20 cellular contexts compared by ENCODE assay signal in genomic region chr10:112177247-112177646, GRCh38. TPM values are rescaled to one million over a fixed set of nuclear protein-coding genes. Genes with fewer than 3 reads are reported as not detected.
DNase-seq lines count a peak whose midpoint lies in the region; ATAC-seq and TF ChIP-seq lines count a peak whose summit lies in the region.
"Had no signal": no experiment of that assay in that cellular context is flagged by ENCODE, and none has a peak within 500 bp of the region (broad histone marks: within the 10 kb centered on the region; RNA-seq: fewer than 3 reads in every experiment).

No MANE protein-coding gene starts in this region.

- H3K27me3 ChIP-seq in Caco-2 (replicated peaks; ENCODE audit: control insufficient read depth, insufficient read depth, low read length) (no peaks in the 10 kb centered on the region), hepatocyte (no peaks in the 10 kb centered on the region), gastrocnemius medialis (no peaks in the 10 kb centered on the region), upper lobe of left lung (no peaks in the 10 kb centered on the region)

- peak overlapping the region; percentile 48 for H3K4me2 ChIP-seq in hepatocyte
- H3K4me2 ChIP-seq: A549 had no signal

- H3K4me1 ChIP-seq in Caco-2, result peaks cover 55% of the 10 kb centered on the region
- peaks cover 11% of the 10 kb centered on the region for H3K4me1 ChIP-seq in hepatocyte (ENCODE audit: insufficient read depth)
- peaks cover 0 to 14% of the 10 kb centered on the region in 2 donors for H3K4me1 ChIP-seq in gastrocnemius medialis
- H3K4me1 ChIP-seq in upper lobe of left lung, result peaks cover 0 to 5% (median 1%) of the 10 kb centered on the region in 4 donors

- H3K27me3 Mint-ChIP-seq in Caco-2 (ENCODE audit: insufficient read depth, unreplicated experiment) (no peaks in the 10 kb centered on the region), chondrocyte (ENCODE audit: low read depth) (no peaks in the 10 kb centered on the region)
- no peaks in the 10 kb centered on the region for H3K27me3 Mint-ChIP-seq in activated naive CD4-positive, alpha-beta T cell treated with anti-CD3 and anti-CD28 coated beads, Interleukin-2, amount 10 ng/mL, durations not matched to agents 7 days and 5 days
- H3K27me3 Mint-ChIP-seq in activated CD8-positive, alpha-beta memory T cell treated with anti-CD3 and anti-CD28 coated beads, Interleukin-2, amount 10 ng/mL, durations not matched to agents 7 days and 5 days, result no peaks in the 10 kb centered on the region
- H3K27me3 Mint-ChIP-seq: CD4-positive, CD25-positive, alpha-beta regulatory T cell had no signal

- H3K9me2 ChIP-seq in hepatocyte (replicated peaks; ENCODE audit: insufficient read depth), result no peaks in the 10 kb centered on the region

- peaks cover 27% of the 10 kb centered on the region for H3K4me1 Mint-ChIP-seq in Caco-2 (ENCODE audit: low read depth, unreplicated experiment)
- H3K4me1 Mint-ChIP-seq in chondrocyte (ENCODE audit: low read depth), result peaks cover 15% of the 10 kb centered on the region
- H3K4me1 Mint-ChIP-seq in activated naive CD4-positive, alpha-beta T cell treated with anti-CD3 and anti-CD28 coated beads, Interleukin-2, amount 10 ng/mL, durations not matched to agents 7 days and 5 days, result peaks cover 3% of the 10 kb centered on the region
- no peaks in the 10 kb centered on the region for H3K4me1 Mint-ChIP-seq in activated CD8-positive, alpha-beta memory T cell treated with anti-CD3 and anti-CD28 coated beads, Interleukin-2, amount 10 ng/mL, durations not matched to agents 7 days and 5 days

- H3K79me2 ChIP-seq in hepatocyte, result peaks cover 6% of the 10 kb centered on the region

- H3K36me3 ChIP-seq in Caco-2 (ENCODE audit: control insufficient read depth, insufficient read depth, low read length) (no peaks in the 10 kb centered on the region; the same call in none of the 2 replicates), hepatocyte (replicated peaks; ENCODE audit: insufficient read depth, low read depth) (no peaks in the 10 kb centered on the region), gastrocnemius medialis (peaks cover 0 to 52% of the 10 kb centered on the region in 2 donors), upper lobe of left lung (peaks cover 12 to 77% (median 26%) of the 10 kb centered on the region in 4 donors)

- TF ChIP-seq EP300 in upper lobe of left lung (IDR thresholded peaks at IDR 0.05), result no peak

- H2AFZ ChIP-seq in hepatocyte, result no peak overlapping the region

- H3K4me3 Mint-ChIP-seq in Caco-2 (ENCODE audit: unreplicated experiment) (no peak overlapping the region), chondrocyte (ENCODE audit: unreplicated experiment) (no peak overlapping the region)
- no peak overlapping the region for H3K4me3 Mint-ChIP-seq in activated naive CD4-positive, alpha-beta T cell treated with anti-CD3 and anti-CD28 coated beads, Interleukin-2, amount 10 ng/mL, durations not matched to agents 7 days and 5 days
- no peak overlapping the region for H3K4me3 Mint-ChIP-seq in activated CD8-positive, alpha-beta memory T cell treated with anti-CD3 and anti-CD28 coated beads, Interleukin-2, amount 10 ng/mL, durations not matched to agents 7 days and 5 days
- H3K4me3 Mint-ChIP-seq: CD4-positive, CD25-positive, alpha-beta regulatory T cell had no signal

- no peaks in the 10 kb centered on the region for H3K9me3 ChIP-seq in Caco-2
- no peaks in the 10 kb centered on the region for H3K9me3 ChIP-seq in hepatocyte (ENCODE audit: low read depth)
- no peaks in the 10 kb centered on the region for H3K9me3 ChIP-seq in gastrocnemius medialis
- H3K9me3 ChIP-seq in upper lobe of left lung, result no peaks in the 10 kb centered on the region
- H3K9me3 ChIP-seq: A549 had no signal

- ATAC-seq in gastrocnemius medialis (no peak), upper lobe of left lung (ENCODE audit: low FRiP score in 2 of 2) (no peak)
- ATAC-seq in activated CD8-positive, alpha-beta memory T cell treated with anti-CD3 and anti-CD28 coated beads, Interleukin-2, amount 10 ng/mL, durations not matched to agents 7 days and 5 days, result no peak
- ATAC-seq: A549 had no signal

- no peak overlapping the region for H3K27ac Mint-ChIP-seq in Caco-2 (ENCODE audit: unreplicated experiment)
- H3K27ac Mint-ChIP-seq in chondrocyte (ENCODE audit: unreplicated experiment), result peak overlapping the region; percentile 90
- H3K27ac Mint-ChIP-seq in activated naive CD4-positive, alpha-beta T cell treated with anti-CD3 and anti-CD28 coated beads, Interleukin-2, amount 10 ng/mL, durations not matched to agents 7 days and 5 days, result no peak overlapping the region
- H3K27ac Mint-ChIP-seq in activated CD8-positive, alpha-beta memory T cell treated with anti-CD3 and anti-CD28 coated beads, Interleukin-2, amount 10 ng/mL, durations not matched to agents 7 days and 5 days, result no peak overlapping the region
- H3K27ac Mint-ChIP-seq: CD4-positive, CD25-positive, alpha-beta regulatory T cell had no signal

- intact Hi-C loops in Caco-2 (cut with micrococcal nuclease; ENCODE audit: unreplicated experiment) (loop anchor here (2.0 kb wide), 1 partner anchor 130 kb away; no protein-coding TSS in a partner anchor), gastrocnemius medialis (cut with DNase I; ENCODE audit: low total_unique reads) (no loop called here)

- BruUV-seq in Caco-2 (replicated peaks; lab: Mats Ljungman, UMichigan), result no TSS peak

- DNase-seq in Caco-2 (peak; percentile 32 to 43), chondrocyte (ENCODE audit: low spot score) (no peak), hepatocyte (ENCODE audit: low spot score) (no peak), gastrocnemius medialis (no peak), upper lobe of left lung (no peak)
- DNase-seq in activated naive CD4-positive, alpha-beta T cell treated with anti-CD3 and anti-CD28 coated beads, Interleukin-2, amount 10 ng/mL, durations not matched to agents 7 days and 5 days, result no peak
- DNase-seq in activated CD8-positive, alpha-beta memory T cell treated with anti-CD3 and anti-CD28 coated beads, Interleukin-2, amount 10 ng/mL, durations not matched to agents 7 days and 5 days, result no peak
- DNase-seq: Calu3; CD4-positive, CD25-positive, alpha-beta regulatory T cell; DMS79; H7; Karpas-422; MM.1S; NCI-H1105; NCI-H187; NCI-H69; NK-92 treated with Interleukin-12 subunit alpha and Interleukin-12 subunit beta, amount 100 ng/mL, for 24 hours; OCI-M1 had no signal

- CTCF ChIA-PET in Caco-2 (lab: Charles Lee), result interaction anchor here (0.5 to 1.7 kb wide), 2 partner anchors 130 to 1955 kb away, joined by 5 to 7 read pairs; no protein-coding TSS in a partner anchor
- CTCF ChIA-PET in activated naive CD4-positive, alpha-beta T cell treated with anti-CD3 and anti-CD28 coated beads, Interleukin-2, amount 10 ng/mL, durations not matched to agents 7 days and 5 days (lab: Charles Lee), result interaction anchor here (2.4 kb wide), 1 partner anchor 131 kb away, joined by 7 read pairs; no protein-coding TSS in a partner anchor
- CTCF ChIA-PET in activated CD8-positive, alpha-beta memory T cell treated with anti-CD3 and anti-CD28 coated beads, Interleukin-2, amount 10 ng/mL, durations not matched to agents 7 days and 5 days (lab: Charles Lee), result no interaction called here

- H3K27ac ChIP-seq in hepatocyte (peak overlapping the region; percentile 66), gastrocnemius medialis (peak overlapping the region in 3 of 4 donors; percentile 27 to 42 (median 39)), upper lobe of left lung (no peak overlapping the region)
- H3K27ac ChIP-seq: A549, RWPE1 had no signal

- TF ChIP-seq POLR2A in gastrocnemius medialis (IDR thresholded peaks at IDR 0.05) (no peak), upper lobe of left lung (IDR thresholded peaks at IDR 0.05) (no peak)

- H3K9me3 Mint-ChIP-seq in Caco-2 (ENCODE audit: unreplicated experiment) (no peaks in the 10 kb centered on the region), chondrocyte (ENCODE audit: low read depth) (no peaks in the 10 kb centered on the region)
- H3K9me3 Mint-ChIP-seq in activated naive CD4-positive, alpha-beta T cell treated with anti-CD3 and anti-CD28 coated beads, Interleukin-2, amount 10 ng/mL, durations not matched to agents 7 days and 5 days, result no peaks in the 10 kb centered on the region
- no peaks in the 10 kb centered on the region for H3K9me3 Mint-ChIP-seq in activated CD8-positive, alpha-beta memory T cell treated with anti-CD3 and anti-CD28 coated beads, Interleukin-2, amount 10 ng/mL, durations not matched to agents 7 days and 5 days (ENCODE audit: low read depth)
- H3K9me3 Mint-ChIP-seq: CD4-positive, CD25-positive, alpha-beta regulatory T cell had no signal

- no peaks in the 10 kb centered on the region for H4K20me1 ChIP-seq in hepatocyte (ENCODE audit: insufficient read depth, poor library complexity, severe bottlenecking)

- peaks cover 48% of the 10 kb centered on the region for H3K36me3 Mint-ChIP-seq in Caco-2 (ENCODE audit: insufficient read depth, unreplicated experiment)
- H3K36me3 Mint-ChIP-seq in chondrocyte (ENCODE audit: low read depth), result peaks cover 12% of the 10 kb centered on the region
- H3K36me3 Mint-ChIP-seq in activated naive CD4-positive, alpha-beta T cell treated with anti-CD3 and anti-CD28 coated beads, Interleukin-2, amount 10 ng/mL, durations not matched to agents 7 days and 5 days, result peaks cover 16% of the 10 kb centered on the region
- H3K36me3 Mint-ChIP-seq in activated CD8-positive, alpha-beta memory T cell treated with anti-CD3 and anti-CD28 coated beads, Interleukin-2, amount 10 ng/mL, durations not matched to agents 7 days and 5 days, result peaks cover 17% of the 10 kb centered on the region

- POLR2A ChIA-PET in Caco-2 (lab: Charles Lee), result no interaction called here

- TF ChIP-seq CTCF in Caco-2 (IDR thresholded peaks at IDR 0.05; ENCODE audit: insufficient read depth in 1 of 2, low read depth in 1 of 2, low read length in 1 of 2, severe bottlenecking in 1 of 2, unreplicated experiment in 1 of 2) (no peak), chondrocyte (IDR thresholded peaks at IDR 0.05) (no peak), hepatocyte (IDR thresholded peaks at IDR 0.05; ENCODE audit: poor library complexity) (no peak), gastrocnemius medialis (IDR thresholded peaks at IDR 0.05 in 4 of 5, conservative IDR thresholded peaks at IDR 0.05 in 1 of 5) (no peak), upper lobe of left lung (IDR thresholded peaks at IDR 0.05) (no peak)

- 54% methylated on average over 1 of the region's 1 CpG for WGBS in hepatocyte (ENCODE audit: low lambda C conversion rate, missing lambda C conversion rate)
- 60 to 65% methylated on average over 1 of the region's 1 CpG for WGBS in upper lobe of left lung, 2 donors

- H3K4me3 ChIP-seq in Caco-2 (ENCODE audit: low read depth, low read length) (no peak overlapping the region), hepatocyte (no peak overlapping the region), gastrocnemius medialis (no peak overlapping the region), upper lobe of left lung (no peak overlapping the region)
- H3K4me3 ChIP-seq: A549 had no signal

- in situ Hi-C loops in gastrocnemius medialis (cut with MboI; ENCODE audit: low sequenced_read_pairs in 4 of 4), result loop anchor here (25.0 kb wide), 3 partner anchors 135 to 285 kb away; partner anchors contain the start of genes VTI1A (in 3 of the 4) and ZDHHC6 (in 3 of the 4)

RNA-seq across cellular contexts. Expression of gene GPAM, which starts 6.3 kb away (rescaled TPM):
- total RNA-seq in Caco-2 (2022), result 40.2 and 44.4 TPM in 2 replicates
- 10.8 to 14.1 TPM (median 11.1 TPM) in 3 replicates for total RNA-seq in chondrocyte
- 49.2 and 51.9 TPM in 2 replicates for total RNA-seq in hepatocyte
- polyA plus RNA-seq in hepatocyte, result 5.6 and 7.8 TPM in 2 replicates
- 1 to 10 TPM; 4.0 to 9.0 (median 4.6) TPM for total RNA-seq in gastrocnemius medialis
- 1 to 10 TPM; 5.1 to 9.8 TPM for total RNA-seq in activated CD8-positive, alpha-beta memory T cell treated with anti-CD3 and anti-CD28 coated beads, Interleukin-2, amount 10 ng/mL, durations not matched to agents 7 days and 5 days
- total RNA-seq in upper lobe of left lung, result 10 to 100 TPM in 3 of 6 donors, 1 to 10 TPM in 3; 6.7 to 26.2 (median 10.6) TPM

Comparison
In these comparisons a context has a peak if more than half of its experiments do, and no peak if none do; other contexts are left out.
1. DNase-seq: peak in Caco-2 (2 of 2); none in chondrocyte (single experiment), hepatocyte (single experiment), gastrocnemius medialis (0 of 2), activated naive CD4-positive, alpha-beta T cell treated with anti-CD3 and anti-CD28 coated beads, Interleukin-2, amount 10 ng/mL, durations not matched to agents 7 days and 5 days (single experiment), activated CD8-positive, alpha-beta memory T cell treated with anti-CD3 and anti-CD28 coated beads, Interleukin-2, amount 10 ng/mL, durations not matched to agents 7 days and 5 days (single experiment) and upper lobe of left lung (0 of 2).
2. H3K27ac ChIP-seq: peak in hepatocyte (single experiment) and gastrocnemius medialis (3 of 4); none in upper lobe of left lung (0 of 4).